In the genomic region with DNA sequence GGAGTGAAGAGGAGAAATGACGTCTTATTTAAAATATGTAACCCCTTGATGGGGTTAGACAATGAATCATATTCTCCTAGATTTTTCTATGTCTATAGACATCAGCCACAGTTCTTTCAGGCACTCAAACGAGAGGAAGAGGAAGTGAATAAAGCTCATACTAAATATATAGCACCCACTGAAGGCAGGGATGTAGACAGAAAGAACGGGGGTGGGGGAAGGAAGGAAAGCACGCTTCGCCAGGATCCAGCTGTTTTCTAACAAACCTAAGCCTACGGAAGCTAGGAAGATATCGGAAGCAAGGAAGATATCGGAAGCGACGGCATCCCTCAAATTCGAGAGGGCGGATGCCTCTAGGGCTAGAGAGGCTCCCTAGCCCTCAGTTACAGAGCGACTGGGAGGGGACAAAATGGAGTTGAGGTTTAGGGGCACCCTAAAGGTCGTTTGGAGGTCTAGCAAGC, we compare ENCODE assay signal across 1 cellular context.
TF ChIP-seq lines count a peak whose summit lies in the region.

No MANE protein-coding gene starts in this region.

TF ChIP-seq in HEK293, 187 proteins besides CTCF, POLR2A, EP300 and RAD21 (continued from another document and continues in another):
- TF ChIP-seq ZNF518A (tag by site-specific recombination; conservative IDR thresholded peaks at IDR 0.05; ENCODE audit: low read depth), result no peak
- no peak for TF ChIP-seq BCL6B (tag by site-specific recombination; IDR thresholded peaks at IDR 0.05)
- TF ChIP-seq KLF16 (tag by site-specific recombination; IDR thresholded peaks at IDR 0.05), result no peak
- no peak for TF ChIP-seq ZNF37A (tag by site-specific recombination; IDR thresholded peaks at IDR 0.05)
- no peak for TF ChIP-seq ZNF670 (tag by site-specific recombination; IDR thresholded peaks at IDR 0.05; ENCODE audit: low read depth)
- TF ChIP-seq WT1 (tag by site-specific recombination; IDR thresholded peaks at IDR 0.05), result no peak
- TF ChIP-seq ZNF416 (tag by site-specific recombination; IDR thresholded peaks at IDR 0.05), result no peak
- no peak for TF ChIP-seq ZNF211 (tag by site-specific recombination; IDR thresholded peaks at IDR 0.05; ENCODE audit: low read depth)
- TF ChIP-seq ELK4 (IDR thresholded peaks at IDR 0.05; ENCODE audit: borderline replicate concordance, low read depth, low read length), result no peak
- TF ChIP-seq, protein P1, sequence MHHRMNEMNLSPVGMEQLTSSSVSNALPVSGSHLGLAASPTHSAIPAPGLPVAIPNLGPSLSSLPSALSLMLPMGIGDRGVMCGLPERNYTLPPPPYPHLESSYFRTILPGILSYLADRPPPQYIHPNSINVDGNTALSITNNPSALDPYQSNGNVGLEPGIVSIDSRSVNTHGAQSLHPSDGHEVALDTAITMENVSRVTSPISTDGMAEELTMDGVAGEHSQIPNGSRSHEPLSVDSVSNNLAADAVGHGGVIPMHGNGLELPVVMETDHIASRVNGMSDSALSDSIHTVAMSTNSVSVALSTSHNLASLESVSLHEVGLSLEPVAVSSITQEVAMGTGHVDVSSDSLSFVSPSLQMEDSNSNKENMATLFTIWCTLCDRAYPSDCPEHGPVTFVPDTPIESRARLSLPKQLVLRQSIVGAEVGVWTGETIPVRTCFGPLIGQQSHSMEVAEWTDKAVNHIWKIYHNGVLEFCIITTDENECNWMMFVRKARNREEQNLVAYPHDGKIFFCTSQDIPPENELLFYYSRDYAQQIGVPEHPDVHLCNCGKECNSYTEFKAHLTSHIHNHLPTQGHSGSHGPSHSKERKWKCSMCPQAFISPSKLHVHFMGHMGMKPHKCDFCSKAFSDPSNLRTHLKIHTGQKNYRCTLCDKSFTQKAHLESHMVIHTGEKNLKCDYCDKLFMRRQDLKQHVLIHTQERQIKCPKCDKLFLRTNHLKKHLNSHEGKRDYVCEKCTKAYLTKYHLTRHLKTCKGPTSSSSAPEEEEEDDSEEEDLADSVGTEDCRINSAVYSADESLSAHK (tag by site-specific recombination; IDR thresholded peaks at IDR 0.05), result no peak
- no peak for TF ChIP-seq YY2 (tag by site-specific recombination; IDR thresholded peaks at IDR 0.05)
- TF ChIP-seq ZNF433 (tag by site-specific recombination; IDR thresholded peaks at IDR 0.05; ENCODE audit: low read depth), result no peak
- no peak for TF ChIP-seq ZNF488 (tag by site-specific recombination; IDR thresholded peaks at IDR 0.05)
- no peak for TF ChIP-seq ZNF324 (tag by site-specific recombination; IDR thresholded peaks at IDR 0.05)
- no peak for TF ChIP-seq SCRT1 (tag by site-specific recombination; IDR thresholded peaks at IDR 0.05; ENCODE audit: borderline replicate concordance)
- TF ChIP-seq ZNF510 (tag by site-specific recombination; IDR thresholded peaks at IDR 0.05; ENCODE audit: insufficient replicate concordance), result no peak
- TF ChIP-seq ZFP3 (tag by site-specific recombination; IDR thresholded peaks at IDR 0.05; ENCODE audit: low read depth), result no peak
- TF ChIP-seq ZNF169 (tag by site-specific recombination; IDR thresholded peaks at IDR 0.05), result no peak
- TF ChIP-seq ZNF626 (tag by site-specific recombination; IDR thresholded peaks at IDR 0.05), result no peak
- no peak for TF ChIP-seq ZNF239 (tag by site-specific recombination; IDR thresholded peaks at IDR 0.05)
- TF ChIP-seq ZNF148 (tag by site-specific recombination; IDR thresholded peaks at IDR 0.05; ENCODE audit: borderline replicate concordance), result no peak
- no peak for TF ChIP-seq SP7 (tag by site-specific recombination; IDR thresholded peaks at IDR 0.05)
- TF ChIP-seq ZSCAN23 (tag by site-specific recombination; IDR thresholded peaks at IDR 0.05), result no peak
- no peak for TF ChIP-seq ZBTB7A (tag by site-specific recombination; IDR thresholded peaks at IDR 0.05; ENCODE audit: low read depth)
- TF ChIP-seq ZNF449 (tag by site-specific recombination; IDR thresholded peaks at IDR 0.05), result no peak
- TF ChIP-seq ZNF747 (tag by site-specific recombination; IDR thresholded peaks at IDR 0.05), result no peak
- TF ChIP-seq ZXDB (tag by site-specific recombination; IDR thresholded peaks at IDR 0.05), result no peak
- TF ChIP-seq FEZF1 (tag by site-specific recombination; IDR thresholded peaks at IDR 0.05), result no peak
- no peak for TF ChIP-seq ZNF560 (tag by site-specific recombination; IDR thresholded peaks at IDR 0.05; ENCODE audit: borderline replicate concordance)
- peak; percentile 68 for TF ChIP-seq ZNF335 (tag by site-specific recombination; conservative IDR thresholded peaks at IDR 0.05)
- TF ChIP-seq HOXC10 (CRISPR knock-in tag; IDR thresholded peaks at IDR 0.05), result no peak
- TF ChIP-seq ZNF280D (tag by site-specific recombination; IDR thresholded peaks at IDR 0.05), result no peak
- 0 out of 2 replicates have a peak, but pooled peaks have one; percentile 18 for TF ChIP-seq ZBTB17 (tag by site-specific recombination; IDR thresholded peaks at IDR 0.05)
- TF ChIP-seq ZNF366 (tag by site-specific recombination; conservative IDR thresholded peaks at IDR 0.05), result 0 out of 2 replicates have a peak, but pooled peaks have one; percentile 36
- 0 out of 2 replicates have a peak, but pooled peaks have one; percentile 35 for TF ChIP-seq ZNF777 (tag by site-specific recombination; IDR thresholded peaks at IDR 0.05; ENCODE audit: borderline replicate concordance)
- no peak for TF ChIP-seq ZNF555 (tag by site-specific recombination; conservative IDR thresholded peaks at IDR 0.05)
- TF ChIP-seq ZNF660 (tag by site-specific recombination; IDR thresholded peaks at IDR 0.05), result no peak
- TF ChIP-seq ZNF140 (tag by site-specific recombination; IDR thresholded peaks at IDR 0.05), result no peak
- TF ChIP-seq ZNF26 (tag by site-specific recombination; IDR thresholded peaks at IDR 0.05), result no peak
- no peak for TF ChIP-seq ZNF248 (tag by site-specific recombination; IDR thresholded peaks at IDR 0.05)
- no peak for TF ChIP-seq ZNF175 (tag by site-specific recombination; IDR thresholded peaks at IDR 0.05)
